Comparison of ENCODE assay signal across 1 cellular context in the genomic region with DNA sequence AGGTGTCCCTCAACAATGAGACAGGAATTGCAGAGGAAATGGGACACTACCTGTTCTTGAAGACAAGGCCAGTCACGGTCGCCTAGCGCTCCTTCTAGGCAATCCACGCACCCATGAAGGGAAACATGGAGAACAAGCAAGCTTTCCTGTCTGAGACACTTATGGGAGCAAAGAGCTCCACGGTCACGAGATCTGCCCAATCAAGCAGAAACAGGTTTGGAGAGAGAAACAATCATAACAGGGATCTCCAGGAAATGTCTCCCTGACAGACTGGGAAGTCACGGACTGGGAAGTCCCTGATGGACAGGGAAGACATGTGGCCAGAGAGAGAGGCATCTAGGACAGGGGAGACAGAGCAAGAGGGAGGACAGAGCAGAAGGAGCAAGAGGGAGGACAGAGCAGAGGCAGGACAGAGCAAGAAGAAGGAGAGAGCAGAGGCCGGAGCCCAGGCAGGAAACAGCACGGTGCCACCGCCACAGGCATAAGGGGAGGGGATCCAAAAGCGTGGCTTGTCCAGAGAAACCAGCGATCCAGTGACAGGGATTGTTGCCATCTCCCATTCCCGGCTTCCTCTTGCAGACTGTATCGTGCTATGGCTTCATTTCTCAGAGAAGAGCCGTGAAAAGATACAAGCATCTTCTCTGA.
TF ChIP-seq lines count a peak whose summit lies in the region.

No MANE protein-coding gene starts in this region.

TF ChIP-seq in GM23338, 12 proteins besides CTCF, POLR2A, EP300 and RAD21 (continued from another document):
- TF ChIP-seq, protein P1, sequence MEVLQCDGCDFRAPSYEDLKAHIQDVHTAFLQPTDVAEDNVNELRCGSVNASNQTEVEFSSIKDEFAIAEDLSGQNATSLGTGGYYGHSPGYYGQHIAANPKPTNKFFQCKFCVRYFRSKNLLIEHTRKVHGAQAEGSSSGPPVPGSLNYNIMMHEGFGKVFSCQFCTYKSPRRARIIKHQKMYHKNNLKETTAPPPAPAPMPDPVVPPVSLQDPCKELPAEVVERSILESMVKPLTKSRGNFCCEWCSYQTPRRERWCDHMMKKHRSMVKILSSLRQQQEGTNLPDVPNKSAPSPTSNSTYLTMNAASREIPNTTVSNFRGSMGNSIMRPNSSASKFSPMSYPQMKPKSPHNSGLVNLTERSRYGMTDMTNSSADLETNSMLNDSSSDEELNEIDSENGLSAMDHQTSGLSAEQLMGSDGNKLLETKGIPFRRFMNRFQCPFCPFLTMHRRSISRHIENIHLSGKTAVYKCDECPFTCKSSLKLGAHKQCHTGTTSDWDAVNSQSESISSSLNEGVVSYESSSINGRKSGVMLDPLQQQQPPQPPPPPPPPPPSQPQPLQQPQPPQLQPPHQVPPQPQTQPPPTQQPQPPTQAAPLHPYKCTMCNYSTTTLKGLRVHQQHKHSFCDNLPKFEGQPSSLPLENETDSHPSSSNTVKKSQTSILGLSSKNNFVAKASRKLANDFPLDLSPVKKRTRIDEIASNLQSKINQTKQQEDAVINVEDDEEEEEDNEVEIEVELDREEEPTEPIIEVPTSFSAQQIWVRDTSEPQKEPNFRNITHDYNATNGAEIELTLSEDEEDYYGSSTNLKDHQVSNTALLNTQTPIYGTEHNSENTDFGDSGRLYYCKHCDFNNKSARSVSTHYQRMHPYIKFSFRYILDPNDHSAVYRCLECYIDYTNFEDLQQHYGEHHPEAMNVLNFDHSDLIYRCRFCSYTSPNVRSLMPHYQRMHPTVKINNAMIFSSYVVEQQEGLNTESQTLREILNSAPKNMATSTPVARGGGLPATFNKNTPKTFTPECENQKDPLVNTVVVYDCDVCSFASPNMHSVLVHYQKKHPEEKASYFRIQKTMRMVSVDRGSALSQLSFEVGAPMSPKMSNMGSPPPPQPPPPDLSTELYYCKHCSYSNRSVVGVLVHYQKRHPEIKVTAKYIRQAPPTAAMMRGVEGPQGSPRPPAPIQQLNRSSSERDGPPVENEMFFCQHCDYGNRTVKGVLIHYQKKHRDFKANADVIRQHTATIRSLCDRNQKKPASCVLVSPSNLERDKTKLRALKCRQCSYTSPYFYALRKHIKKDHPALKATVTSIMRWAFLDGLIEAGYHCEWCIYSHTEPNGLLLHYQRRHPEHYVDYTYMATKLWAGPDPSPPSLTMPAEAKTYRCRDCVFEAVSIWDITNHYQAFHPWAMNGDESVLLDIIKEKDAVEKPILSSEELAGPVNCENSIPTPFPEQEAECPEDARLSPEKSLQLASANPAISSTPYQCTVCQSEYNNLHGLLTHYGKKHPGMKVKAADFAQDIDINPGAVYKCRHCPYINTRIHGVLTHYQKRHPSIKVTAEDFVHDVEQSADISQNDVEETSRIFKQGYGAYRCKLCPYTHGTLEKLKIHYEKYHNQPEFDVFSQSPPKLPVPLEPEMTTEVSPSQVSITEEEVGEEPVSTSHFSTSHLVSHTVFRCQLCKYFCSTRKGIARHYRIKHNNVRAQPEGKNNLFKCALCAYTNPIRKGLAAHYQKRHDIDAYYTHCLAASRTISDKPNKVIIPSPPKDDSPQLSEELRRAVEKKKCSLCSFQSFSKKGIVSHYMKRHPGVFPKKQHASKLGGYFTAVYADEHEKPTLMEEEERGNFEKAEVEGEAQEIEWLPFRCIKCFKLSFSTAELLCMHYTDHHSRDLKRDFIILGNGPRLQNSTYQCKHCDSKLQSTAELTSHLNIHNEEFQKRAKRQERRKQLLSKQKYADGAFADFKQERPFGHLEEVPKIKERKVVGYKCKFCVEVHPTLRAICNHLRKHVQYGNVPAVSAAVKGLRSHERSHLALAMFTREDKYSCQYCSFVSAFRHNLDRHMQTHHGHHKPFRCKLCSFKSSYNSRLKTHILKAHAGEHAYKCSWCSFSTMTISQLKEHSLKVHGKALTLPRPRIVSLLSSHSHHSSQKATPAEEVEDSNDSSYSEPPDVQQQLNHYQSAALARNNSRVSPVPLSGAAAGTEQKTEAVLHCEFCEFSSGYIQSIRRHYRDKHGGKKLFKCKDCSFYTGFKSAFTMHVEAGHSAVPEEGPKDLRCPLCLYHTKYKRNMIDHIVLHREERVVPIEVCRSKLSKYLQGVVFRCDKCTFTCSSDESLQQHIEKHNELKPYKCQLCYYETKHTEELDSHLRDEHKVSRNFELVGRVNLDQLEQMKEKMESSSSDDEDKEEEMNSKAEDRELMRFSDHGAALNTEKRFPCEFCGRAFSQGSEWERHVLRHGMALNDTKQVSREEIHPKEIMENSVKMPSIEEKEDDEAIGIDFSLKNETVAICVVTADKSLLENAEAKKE (CRISPR knock-in tag; IDR thresholded peaks at IDR 0.05) = no peak
- TF ChIP-seq, protein P2, sequence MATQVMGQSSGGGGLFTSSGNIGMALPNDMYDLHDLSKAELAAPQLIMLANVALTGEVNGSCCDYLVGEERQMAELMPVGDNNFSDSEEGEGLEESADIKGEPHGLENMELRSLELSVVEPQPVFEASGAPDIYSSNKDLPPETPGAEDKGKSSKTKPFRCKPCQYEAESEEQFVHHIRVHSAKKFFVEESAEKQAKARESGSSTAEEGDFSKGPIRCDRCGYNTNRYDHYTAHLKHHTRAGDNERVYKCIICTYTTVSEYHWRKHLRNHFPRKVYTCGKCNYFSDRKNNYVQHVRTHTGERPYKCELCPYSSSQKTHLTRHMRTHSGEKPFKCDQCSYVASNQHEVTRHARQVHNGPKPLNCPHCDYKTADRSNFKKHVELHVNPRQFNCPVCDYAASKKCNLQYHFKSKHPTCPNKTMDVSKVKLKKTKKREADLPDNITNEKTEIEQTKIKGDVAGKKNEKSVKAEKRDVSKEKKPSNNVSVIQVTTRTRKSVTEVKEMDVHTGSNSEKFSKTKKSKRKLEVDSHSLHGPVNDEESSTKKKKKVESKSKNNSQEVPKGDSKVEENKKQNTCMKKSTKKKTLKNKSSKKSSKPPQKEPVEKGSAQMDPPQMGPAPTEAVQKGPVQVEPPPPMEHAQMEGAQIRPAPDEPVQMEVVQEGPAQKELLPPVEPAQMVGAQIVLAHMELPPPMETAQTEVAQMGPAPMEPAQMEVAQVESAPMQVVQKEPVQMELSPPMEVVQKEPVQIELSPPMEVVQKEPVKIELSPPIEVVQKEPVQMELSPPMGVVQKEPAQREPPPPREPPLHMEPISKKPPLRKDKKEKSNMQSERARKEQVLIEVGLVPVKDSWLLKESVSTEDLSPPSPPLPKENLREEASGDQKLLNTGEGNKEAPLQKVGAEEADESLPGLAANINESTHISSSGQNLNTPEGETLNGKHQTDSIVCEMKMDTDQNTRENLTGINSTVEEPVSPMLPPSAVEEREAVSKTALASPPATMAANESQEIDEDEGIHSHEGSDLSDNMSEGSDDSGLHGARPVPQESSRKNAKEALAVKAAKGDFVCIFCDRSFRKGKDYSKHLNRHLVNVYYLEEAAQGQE (IDR thresholded peaks at IDR 0.05; ENCODE audit: unreplicated experiment) = no peak
- TF ChIP-seq ZNF114 (CRISPR knock-in tag; IDR thresholded peaks at IDR 0.05) = no peak
- no peak for TF ChIP-seq CREB1 (CRISPR knock-in tag; IDR thresholded peaks at IDR 0.05; ENCODE audit: low read depth)
